In the genomic region with DNA sequence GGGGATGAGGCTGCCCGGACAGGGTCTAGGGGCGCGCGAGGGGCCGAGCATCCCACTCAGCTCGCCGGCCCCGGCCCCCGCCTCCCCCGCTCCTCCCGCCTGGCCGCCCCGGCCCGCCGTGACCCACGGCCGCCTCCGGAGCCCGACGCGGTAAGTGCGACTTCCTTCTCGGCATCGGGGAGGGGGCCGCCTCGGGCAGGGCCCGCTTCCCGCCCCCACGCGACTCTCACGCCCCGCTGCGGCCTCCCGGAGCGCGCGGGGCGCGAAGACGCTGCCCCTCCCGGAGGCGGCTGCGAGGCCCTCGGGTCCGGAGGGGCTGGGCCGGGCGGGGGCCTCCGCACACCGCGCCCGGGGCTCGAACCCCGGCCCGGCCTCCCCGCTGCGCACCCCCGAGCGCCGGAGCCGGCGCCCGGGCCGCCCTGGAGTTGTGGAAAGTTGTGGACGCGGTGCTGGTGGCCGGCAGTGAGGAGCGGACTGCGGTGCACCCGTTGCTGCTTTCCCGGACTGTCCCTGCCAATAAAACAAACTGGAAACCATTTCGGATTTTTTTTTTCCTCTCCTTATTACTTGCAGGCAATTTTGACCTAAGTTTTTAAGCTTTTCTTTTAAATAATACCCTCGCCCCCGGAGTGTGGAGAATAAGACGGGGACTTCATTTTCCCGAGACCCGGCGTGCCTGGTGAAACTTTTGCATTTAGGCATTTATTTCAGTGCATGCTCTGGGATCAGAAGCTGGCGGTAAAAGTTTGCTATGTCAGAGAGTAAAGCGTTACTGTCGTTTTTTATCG, we compare ENCODE assay signal across 8 cellular contexts. TPM values are rescaled to one million over a fixed set of nuclear protein-coding genes. Genes with fewer than 3 reads are reported as not detected.
A peak's percentile ranks its signal among the peaks of the same experiment; 100 is the strongest.
DNase-seq lines count a peak whose midpoint lies in the region; ATAC-seq and TF ChIP-seq lines count a peak whose summit lies in the region.

No MANE protein-coding gene starts in this region.

- peak overlapping the region; percentile 89 for H3K4me3 ChIP-seq in thoracic aorta

- peak; percentile 21 for ATAC-seq in HG03066 (IDR thresholded peaks at IDR 0.05; ENCODE audit: low read depth, unreplicated experiment)
- ATAC-seq in thoracic aorta (ENCODE audit: insufficient number of reproducible peaks, low FRiP score, low read depth), result peak; percentile 12

- peaks cover 15 to 26% of the 10 kb centered on the region in 2 donors for H3K4me1 ChIP-seq in thoracic aorta (ENCODE audit: control insufficient read depth in 1 of 2, low read depth in 2 of 2)

- no peaks in the 10 kb centered on the region for H3K36me3 ChIP-seq in thoracic aorta

- peak overlapping the region; percentile 81 to 83 for H3K27ac ChIP-seq in thoracic aorta

- peak; percentile 58 for DNase-seq in stimulated activated CD4-positive, alpha-beta T cell treated with anti-CD3 and anti-CD28 coated beads, Interleukin-15, amount 100 ng/mL, for 24 hours
- no peak for DNase-seq in stimulated activated CD4-positive, alpha-beta T cell treated with anti-CD3 and anti-CD28 coated beads, Interleukin-12 subunit alpha, Interleukin-12 subunit beta, amount 100 ng/mL, for 4 hours
- DNase-seq in T-helper 2 cell (peak in 3 of 5 experiments; percentile 18 to 66 (median 35)), medulla oblongata (ENCODE audit: extremely low spot score) (peak; percentile 48), thoracic aorta (ENCODE audit: low spot score) (no peak), epidermal melanocyte (ENCODE audit: insufficient read length, low spot score) (no peak)
- DNase-seq in effector CD4-positive, alpha-beta T cell, result peak; percentile 29

- no peak for TF ChIP-seq CTCF in thoracic aorta (IDR thresholded peaks at IDR 0.05)

- no peaks in the 10 kb centered on the region for H3K27me3 ChIP-seq in thoracic aorta (replicated peaks; ENCODE audit: insufficient read depth)

- H3K9me3 ChIP-seq in thoracic aorta, result no peaks in the 10 kb centered on the region

RNA-seq across cellular contexts. Expression of gene TMEM156, which starts 12.9 kb away (rescaled TPM):
- total RNA-seq in thoracic aorta, result not detected

RNA-seq across cellular contexts. Expression of gene KLHL5, which starts 16.9 kb away (rescaled TPM):
- total RNA-seq in thoracic aorta, result 10 to 100 TPM; 21.0 to 29.6 TPM

Comparison
In these comparisons a context has a peak if more than half of its experiments do, and no peak if none do; other contexts are left out.
1. DNase-seq: peak in stimulated activated CD4-positive, alpha-beta T cell treated with anti-CD3 and anti-CD28 coated beads, Interleukin-15, amount 100 ng/mL, for 24 hours (single experiment), T-helper 2 cell (3 of 5), effector CD4-positive, alpha-beta T cell (single experiment) and medulla oblongata (single experiment); none in stimulated activated CD4-positive, alpha-beta T cell treated with anti-CD3 and anti-CD28 coated beads, Interleukin-12 subunit alpha, Interleukin-12 subunit beta, amount 100 ng/mL, for 4 hours (single experiment), thoracic aorta (single experiment) and epidermal melanocyte (single experiment).